Comparison of ENCODE assay signal across 20 cellular contexts in the genomic region with DNA sequence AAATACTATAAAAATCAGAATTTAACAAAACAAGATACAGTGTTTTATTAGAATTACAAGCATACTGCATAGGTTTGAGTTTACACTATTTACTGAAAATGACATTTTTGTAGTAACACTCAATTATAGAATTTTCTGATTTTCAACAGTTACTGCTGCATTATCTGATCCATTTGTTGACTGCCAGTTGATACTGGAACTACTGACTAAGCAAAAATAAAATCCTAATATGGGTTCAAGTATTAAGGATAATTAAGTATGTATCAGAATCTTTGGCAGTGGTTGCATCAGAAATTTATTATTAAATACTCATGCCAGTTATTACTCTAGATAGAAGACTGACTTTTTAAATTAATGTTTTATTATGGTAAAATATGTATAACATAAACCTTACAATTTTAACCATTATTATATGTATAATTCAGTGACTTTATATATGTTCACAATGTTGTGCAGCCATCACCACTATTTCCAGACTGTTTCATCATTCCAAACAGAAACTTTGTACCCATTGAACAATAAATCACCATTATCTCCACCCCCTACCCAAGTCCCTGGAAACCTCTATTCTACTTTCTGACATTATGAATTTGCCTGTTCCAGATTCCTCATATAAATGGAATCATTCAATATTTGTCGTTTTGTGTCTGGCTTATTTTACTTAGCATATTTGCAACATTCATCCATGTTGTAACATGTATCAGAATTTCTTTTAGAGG. TPM values are rescaled to one million over a fixed set of nuclear protein-coding genes. Genes with fewer than 3 reads are reported as not detected.
DNase-seq lines count a peak whose midpoint lies in the region; ATAC-seq, FAIRE-seq and TF ChIP-seq lines count a peak whose summit lies in the region.
"Had no signal": no experiment of that assay in that cellular context is flagged by ENCODE, and none has a peak within 500 bp of the region (broad histone marks: within the 10 kb centered on the region; RNA-seq: fewer than 3 reads in every experiment).

No MANE protein-coding gene starts in this region.

- H4K91ac ChIP-seq in IMR-90 (ENCODE audit: insufficient read depth, low read depth, low read length): no peak overlapping the region

- no peak overlapping the region for H3K4me3 Mint-ChIP-seq in CD4-positive, alpha-beta T cell
- H3K4me3 Mint-ChIP-seq: GM23338 had no signal

- H3K4me3 ChIP-seq in IMR-90 (ENCODE audit: insufficient read depth, low read depth, low read length): no peak overlapping the region
- H3K4me3 ChIP-seq in K562: no peak overlapping the region
- H3K4me3 ChIP-seq in HepG2 (replicated peaks in 1 of 3; ENCODE audit: insufficient read depth in 1 of 3, low read depth in 2 of 3, low read length in 3 of 3): no peak overlapping the region
- H3K4me3 ChIP-seq: GM23338 had no signal

- H4K5ac ChIP-seq in IMR-90 (ENCODE audit: low read depth, low read length): no peak overlapping the region

- no peaks in the 10 kb centered on the region for H3K36me3 ChIP-seq in IMR-90 (ENCODE audit: control insufficient read depth, insufficient read depth, low read length)
- peaks cover 76% of the 10 kb centered on the region for H3K36me3 ChIP-seq in K562 (ENCODE audit: control insufficient read depth, insufficient read depth, low read length)
- H3K36me3 ChIP-seq in HepG2 (replicated peaks in 1 of 2; ENCODE audit: control insufficient read depth in 1 of 2, insufficient read depth in 2 of 2, low read length in 2 of 2): no peaks in the 10 kb centered on the region
- H3K36me3 ChIP-seq: BE2C had no signal

- H3K27ac Mint-ChIP-seq in CD4-positive, alpha-beta T cell: peak overlapping the region; percentile 22
- H3K27ac Mint-ChIP-seq: GM23338 had no signal

- no peak overlapping the region for H3K56ac ChIP-seq in IMR-90 (ENCODE audit: extremely low read depth, insufficient read depth, low read length)

- TF ChIP-seq CTCF in CD4-positive, alpha-beta T cell (IDR thresholded peaks at IDR 0.05): no peak
- TF ChIP-seq CTCF in IMR-90 (conservative IDR thresholded peaks at IDR 0.05; ENCODE audit: low read depth, low read length) (no peak), K562 (IDR thresholded peaks at IDR 0.05 in 2 of 3, conservative IDR thresholded peaks at IDR 0.05 in 1 of 3; ENCODE audit: insufficient read depth in 2 of 3, low read depth in 1 of 3, low read length in 3 of 3) (no peak), HepG2 (CRISPR knock-in tag; IDR thresholded peaks at IDR 0.05) (no peak)

- no peak overlapping the region for H2BK5ac ChIP-seq in IMR-90 (ENCODE audit: low read depth, low read length, poor library complexity, severe bottlenecking)

- no peak overlapping the region for H3K4me2 ChIP-seq in IMR-90 (ENCODE audit: low read depth, low read length)
- no peak overlapping the region for H3K4me2 ChIP-seq in K562 (ENCODE audit: insufficient read depth, low read length)
- H3K4me2 ChIP-seq in HepG2 (ENCODE audit: low read depth, low read length): peak overlapping the region; percentile 26; the same call in 1 of the 2 replicates
- H3K4me2 ChIP-seq: GM23338 had no signal

- H2BK20ac ChIP-seq in IMR-90 (ENCODE audit: low read depth, low read length): no peak overlapping the region

- peak; percentile 36; the same call in 1 of the 2 replicates for TF ChIP-seq EP300 in K562 (IDR thresholded peaks at IDR 0.05; ENCODE audit: low read length)
- TF ChIP-seq EP300 in HepG2 (IDR thresholded peaks at IDR 0.05; ENCODE audit: low read depth in 2 of 2, low read length in 2 of 2): peak in 1 of 2 experiments; percentile 49; a peak in 2 of 4 replicates
- no peak for TF ChIP-seq EP300 in HepG2 (CRISPR knock-in tag; IDR thresholded peaks at IDR 0.05; ENCODE audit: borderline replicate concordance)

- no peaks in the 10 kb centered on the region for H3K79me1 ChIP-seq in IMR-90 (ENCODE audit: low read depth in 1 of 2, low read length in 2 of 2)

- no peaks in the 10 kb centered on the region for H3K9me3 Mint-ChIP-seq in CD4-positive, alpha-beta T cell
- H3K9me3 Mint-ChIP-seq: GM23338 had no signal

- BruUV-seq in IMR-90 (replicated peaks; lab: Mats Ljungman, UMichigan): no TSS peak
- no TSS peak for BruUV-seq in K562 (replicated peaks; lab: Mats Ljungman, UMichigan)
- no TSS peak for BruUV-seq in HepG2 (replicated peaks; lab: Mats Ljungman, UMichigan)

- H4K20me1 ChIP-seq in IMR-90 (ENCODE audit: insufficient read depth, low read length) (no peaks in the 10 kb centered on the region), K562 (replicated peaks; ENCODE audit: control insufficient read depth, insufficient read depth, low read length) (no peaks in the 10 kb centered on the region), HepG2 (ENCODE audit: insufficient read depth, low read length) (no peaks in the 10 kb centered on the region)

- peaks cover 6% of the 10 kb centered on the region; the same call in 1 of the 3 replicates for H3K79me2 ChIP-seq in K562 (ENCODE audit: control insufficient read depth, insufficient read depth, low read length)
- no peaks in the 10 kb centered on the region for H3K79me2 ChIP-seq in HepG2 (ENCODE audit: insufficient read depth, low read length)

- H3K14ac ChIP-seq in IMR-90 (replicated peaks; ENCODE audit: low read depth, low read length): no peak overlapping the region

- H3K18ac ChIP-seq in IMR-90 (ENCODE audit: low read depth, low read length): no peak overlapping the region

- H2BK120ac ChIP-seq in IMR-90 (ENCODE audit: low read depth, low read length): no peak overlapping the region

- no peak overlapping the region for H3K27ac ChIP-seq in CD4-positive, alpha-beta T cell (ENCODE audit: low read depth, low read length)
- H3K27ac ChIP-seq in IMR-90 (ENCODE audit: insufficient read depth, low read length) (no peak overlapping the region), K562 (ENCODE audit: extremely low read depth, low read depth, low read length) (no peak overlapping the region), HepG2 (ENCODE audit: extremely low read length, insufficient read depth, low read length) (no peak overlapping the region)

- POLR2A ChIA-PET in CD4-positive, alpha-beta T cell (lab: Charles Lee): no interaction called here
- POLR2A ChIA-PET in IMR-90 (lab: Charles Lee; ENCODE audit: unreplicated experiment) (no interaction called here), K562 (lab: Yijun Ruan, JAX) (interaction anchor here (0.5 kb wide), 1 partner anchor 10 kb away, joined by 3 read pairs; no protein-coding TSS in a partner anchor), HepG2 (lab: Yijun Ruan, JAX) (no interaction called here)

- CTCF ChIA-PET in CD4-positive, alpha-beta T cell (lab: Charles Lee): no interaction called here
- CTCF ChIA-PET in IMR-90 (lab: Yijun Ruan, JAX) (no interaction called here), K562 (lab: Yijun Ruan, JAX; ENCODE audit: low intra/inter-chr PET ratio) (interaction anchor here (0.7 kb wide), 1 partner anchor 326 kb away, joined by 3 read pairs; no protein-coding TSS in a partner anchor), HepG2 (lab: Yijun Ruan, JAX; ENCODE audit: low intra/inter-chr PET ratio, low total read pairs) (no interaction called here)

- H3K4ac ChIP-seq in IMR-90 (ENCODE audit: low read depth, low read length): no peak overlapping the region

- H2AK5ac ChIP-seq in IMR-90 (ENCODE audit: low read depth, low read length): no peak overlapping the region

- dilution Hi-C loops in IMR-90 (cut with HindIII; ENCODE audit: low sequenced_read_pairs, unreplicated experiment): no loop called here

- H4K8ac ChIP-seq in IMR-90 (ENCODE audit: low read depth in 2 of 2, low read length in 2 of 2): no peak overlapping the region

- no peak overlapping the region for H2AFZ ChIP-seq in IMR-90 (replicated peaks; ENCODE audit: low read length, poor library complexity)
- H2AFZ ChIP-seq in K562 (ENCODE audit: low read depth, low read length): no peak overlapping the region
- H2AFZ ChIP-seq in HepG2 (ENCODE audit: low read length): no peak overlapping the region
- H2AFZ ChIP-seq: GM23338 had no signal

- no peaks in the 10 kb centered on the region for H3K27me3 ChIP-seq in CD4-positive, alpha-beta T cell (ENCODE audit: control insufficient read depth, insufficient read depth, low read length)
- H3K27me3 ChIP-seq in IMR-90 (ENCODE audit: control insufficient read depth, insufficient read depth, low read length): no peaks in the 10 kb centered on the region
- no peaks in the 10 kb centered on the region for H3K27me3 ChIP-seq in K562 (ENCODE audit: control insufficient read depth in 2 of 2, insufficient read depth in 2 of 2, low read length in 2 of 2)
- H3K27me3 ChIP-seq in HepG2 (ENCODE audit: control insufficient read depth in 1 of 2, insufficient read depth in 2 of 2, low read length in 2 of 2): no peaks in the 10 kb centered on the region
- H3K27me3 ChIP-seq: BE2C had no signal

- TF ChIP-seq RAD21 in IMR-90 (IDR thresholded peaks at IDR 0.05; ENCODE audit: low read length): no peak
- no peak for TF ChIP-seq RAD21 in K562 (CRISPR knock-in tag; conservative IDR thresholded peaks at IDR 0.05 in 1 of 2, IDR thresholded peaks at IDR 0.05 in 1 of 2)
- no peak for TF ChIP-seq RAD21 in HepG2 (CRISPR knock-in tag; IDR thresholded peaks at IDR 0.05)

- no peak for DNase-seq in CD4-positive, alpha-beta T cell
- DNase-seq in IMR-90: no peak
- DNase-seq in K562 (ENCODE audit: extremely low read depth in 1 of 4, low spot score in 3 of 4): no peak
- DNase-seq in HepG2 (ENCODE audit: low spot score): peak; percentile 63
- DNase-seq in NCI-H524 treated with DMSO at 0.1 percent for 48 hours (lab: John Stamatoyannopoulos, UW): no peak
- no peak for DNase-seq in stimulated activated naive CD4-positive, alpha-beta T cell treated with Interleukin-2 at 50 U/mL for 16 hours (lab: John Stamatoyannopoulos, UW)
- DNase-seq: ACHN; BE2C; C1 segment of cervical spinal cord; CD4-positive, alpha-beta memory T cell; DMS153; DMS79; HCEC 1CT; Karpas-422; KBM-7 had no signal

- H3K23ac ChIP-seq in IMR-90 (ENCODE audit: low read depth, low read length): no peak overlapping the region

- no peaks in the 10 kb centered on the region for H3K27me3 Mint-ChIP-seq in CD4-positive, alpha-beta T cell
- H3K27me3 Mint-ChIP-seq: CD4-positive, alpha-beta memory T cell had no signal

- H2AK9ac ChIP-seq in IMR-90 (replicated peaks; ENCODE audit: low read depth, low read length, poor library complexity): no peak overlapping the region

- H3K36me3 Mint-ChIP-seq in CD4-positive, alpha-beta T cell (ENCODE audit: low read depth): peaks cover 91% of the 10 kb centered on the region

- TF ChIP-seq POLR2A in IMR-90 (IDR thresholded peaks at IDR 0.05; ENCODE audit: low read depth, low read length): no peak
- TF ChIP-seq POLR2A in K562 (conservative IDR thresholded peaks at IDR 0.05): no peak
- TF ChIP-seq POLR2A in HepG2 (IDR thresholded peaks at IDR 0.05; ENCODE audit: insufficient read depth in 1 of 2, low read depth in 2 of 2, low read length in 2 of 2): no peak

- H3K4me1 ChIP-seq in IMR-90 (ENCODE audit: control insufficient read depth, insufficient read depth, low read length): no peaks in the 10 kb centered on the region
- no peaks in the 10 kb centered on the region for H3K4me1 ChIP-seq in K562 (replicated peaks in 1 of 2; ENCODE audit: control insufficient read depth in 2 of 2, insufficient read depth in 2 of 2, low read length in 2 of 2)
- H3K4me1 ChIP-seq in HepG2 (ENCODE audit: insufficient read depth, low read length): peaks cover 44% of the 10 kb centered on the region
- H3K4me1 ChIP-seq: BE2C had no signal

- in situ Hi-C loops in IMR-90 (cut with MboI; ENCODE audit: low sequenced_read_pairs): no loop called here
- in situ Hi-C loops in K562 (cut with MboI): loop anchor here (25.0 kb wide), 1 partner anchor 383 kb away; no protein-coding TSS in a partner anchor
- in situ Hi-C loops in HepG2 (cut with HindIII; ENCODE audit: extremely low pct_ligation_motif_present, low pct_unique_long_range_greater_than_20kb): no loop called here

- FAIRE-seq in K562 (lab: Jason Lieb, UNC) (no peak), HepG2 (lab: Jason Lieb, UNC) (no peak)
- FAIRE-seq: GM12891, H54 had no signal

- no peaks in the 10 kb centered on the region for H3K9me3 ChIP-seq in CD4-positive, alpha-beta T cell (ENCODE audit: control insufficient read depth, low read length)
- H3K9me3 ChIP-seq in IMR-90 (ENCODE audit: control insufficient read depth, insufficient read depth, low read length) (no peaks in the 10 kb centered on the region), K562 (replicated peaks; ENCODE audit: control insufficient read depth, insufficient read depth, low read depth, low read length) (no peaks in the 10 kb centered on the region), HepG2 (ENCODE audit: low read length) (no peaks in the 10 kb centered on the region)
- H3K9me3 ChIP-seq: BE2C had no signal

- intact Hi-C loops in CD4-positive, alpha-beta T cell (cut with DNase I, micrococcal nuclease): loop anchor here in 1 of 2 experiments (5.0 kb wide), 1 partner anchor 257 kb away; no protein-coding TSS in a partner anchor
- intact Hi-C loops in IMR-90 (cut with micrococcal nuclease) (loop anchor here (10.0 kb wide), 1 partner anchor 105 kb away; no protein-coding TSS in a partner anchor), K562 (cut with micrococcal nuclease) (no loop called here), HepG2 (cut with micrococcal nuclease; ENCODE audit: unreplicated experiment) (loop anchor here (5.0 kb wide), 2 partner anchors 38 to 103 kb away; no protein-coding TSS in a partner anchor)

- H3K9me1 ChIP-seq in IMR-90 (ENCODE audit: insufficient read depth, low read length) (peaks cover 6% of the 10 kb centered on the region), K562 (ENCODE audit: control insufficient read depth, insufficient read depth, low read length) (no peaks in the 10 kb centered on the region)

- ATAC-seq in CD4-positive, alpha-beta T cell (ENCODE audit: poor library complexity): no peak
- ATAC-seq in IMR-90 (ENCODE audit: low read depth): no peak
- ATAC-seq in K562: peak; percentile 65
- ATAC-seq in HepG2: peak; percentile 87
- ATAC-seq in HG03378 (IDR thresholded peaks at IDR 0.05; ENCODE audit: unreplicated experiment): no peak
- ATAC-seq in GM19035 (IDR thresholded peaks at IDR 0.05; ENCODE audit: unreplicated experiment): no peak
- ATAC-seq: GM23338 had no signal

- H3K4me1 Mint-ChIP-seq in CD4-positive, alpha-beta T cell (ENCODE audit: low read depth): peaks cover 43% of the 10 kb centered on the region

- no peak overlapping the region for H2BK15ac ChIP-seq in IMR-90 (ENCODE audit: low read depth, low read length)

- no CpG with 5 or more reads among the region's 1 CpG for WGBS in IMR-90 (ENCODE audit: extremely low coverage in 2 of 2, insufficient read length in 1 of 2), 2 experiments
- WGBS in K562 (ENCODE audit: insufficient coverage, low coverage, missing lambda C conversion rate): 94% methylated on average over 1 of the region's 1 CpG
- 63% methylated on average over 1 of the region's 1 CpG for WGBS in HepG2 (ENCODE audit: low lambda C conversion rate)

- no peak overlapping the region for H3K9ac ChIP-seq in IMR-90 (ENCODE audit: low read depth, low read length)
- no peak overlapping the region for H3K9ac ChIP-seq in K562 (ENCODE audit: insufficient read depth in 1 of 2, low read depth in 2 of 2, low read length in 2 of 2)
- no peak overlapping the region for H3K9ac ChIP-seq in HepG2 (ENCODE audit: insufficient read depth, low read depth, low read length)

RNA-seq across cellular contexts. Expression of gene GPR88, which starts 58.2 kb away (rescaled TPM):
- total RNA-seq in CD4-positive, alpha-beta T cell: not detected
- total RNA-seq in IMR-90 (2012; rRNA removed) (not detected in 2 replicates), K562 (2014; rRNA removed) (not detected in 2 replicates), K562 (2014; rRNA removed; fragmentation: Illumina TruSeq; extraction: Trizol) (not detected in 2 replicates), K562 (2015; rRNA removed; fragmentation: Illumina TruSeq; extraction: Trizol) (not detected in 2 replicates), K562 (2021) (not detected in 2 replicates), HepG2 (2016; rRNA removed; fragmentation: Illumina TruSeq; extraction: Trizol) (not detected in 2 replicates)
- polyA plus RNA-seq in IMR-90 (2012; rRNA removed) (0.03 TPM in 2 replicates), K562 (2011; rRNA removed) (not detected in 2 replicates), K562 (2014; fragmentation: Illumina TruSeq; extraction: Trizol) (not detected in 2 replicates), K562 (2014; fragmentation: Nextera tagmentation; extraction: Ambion mirVana) (not detected), K562 (2014; rRNA removed) (not detected in 2 replicates), HepG2 (2011; rRNA removed) (not detected in 2 replicates)
- 0.01 and 0.05 TPM in 2 replicates for polyA plus RNA-seq in IMR-90 (2012; cell fraction: cytosol; rRNA removed)
- 0.02 TPM in 1 of 2 replicates, not detected in the other for polyA plus RNA-seq in IMR-90 (2012; cell fraction: nucleus; rRNA removed; ENCODE audit: low replicate concordance)
- not detected in 2 replicates for total RNA-seq in K562 (2011; cell fraction: chromatin; rRNA removed; ENCODE audit: low replicate concordance)
- total RNA-seq in K562 (2011; cell fraction: nucleolus; rRNA removed): not detected in 2 replicates
- total RNA-seq in K562 (2011; cell fraction: nucleoplasm; rRNA removed): not detected in 2 replicates
- not detected in 2 replicates for polyA plus RNA-seq in K562 (2011; cell fraction: cytosol; rRNA removed)
- not detected in 2 replicates for polyA plus RNA-seq in K562 (2011; cell fraction: nucleus; rRNA removed)
- not detected in 2 replicates for polyA plus RNA-seq in K562 (2012)
- polyA minus RNA-seq in K562 (2011; rRNA and poly(A)+ RNA removed): not detected in 2 replicates
- not detected in 2 replicates for polyA minus RNA-seq in K562 (2011; cell fraction: cytosol; rRNA and poly(A)+ RNA removed)
- not detected in 2 replicates for polyA minus RNA-seq in K562 (2011; cell fraction: nucleus; rRNA and poly(A)+ RNA removed)
- not detected in 2 replicates for total RNA-seq in HepG2 (2016; cell fraction: cytosol; rRNA removed; fragmentation: Illumina TruSeq; extraction: Trizol; ENCODE audit: low read depth)
- total RNA-seq in HepG2 (2016; cell fraction: insoluble cytoplasmic fraction; rRNA removed; fragmentation: Illumina TruSeq; extraction: Trizol): not detected in 2 replicates
- total RNA-seq in HepG2 (2016; cell fraction: membrane; rRNA removed; fragmentation: Illumina TruSeq; extraction: Trizol): not detected in 2 replicates
- not detected in 2 replicates for total RNA-seq in HepG2 (2016; cell fraction: nucleus; rRNA removed; fragmentation: Illumina TruSeq; extraction: Trizol)
- polyA plus RNA-seq in HepG2 (2011; cell fraction: cytosol; rRNA removed): not detected in 2 replicates
- not detected in 2 replicates for polyA plus RNA-seq in HepG2 (2011; cell fraction: nucleus; rRNA removed)
- not detected in 2 replicates for polyA plus RNA-seq in HepG2 (2012)
- not detected in 2 replicates for polyA plus RNA-seq in HepG2 (2016; cell fraction: cytosol; fragmentation: Illumina TruSeq; extraction: Trizol; ENCODE audit: low read depth)
- polyA plus RNA-seq in HepG2 (2016; cell fraction: insoluble cytoplasmic fraction; fragmentation: Illumina TruSeq; extraction: Trizol; ENCODE audit: low read depth): not detected in 2 replicates
- not detected in 2 replicates for polyA plus RNA-seq in HepG2 (2016; cell fraction: membrane; fragmentation: Illumina TruSeq; extraction: Trizol; ENCODE audit: low read depth)
- not detected in 2 replicates for polyA plus RNA-seq in HepG2 (2016; cell fraction: nucleus; fragmentation: Illumina TruSeq; extraction: Trizol; ENCODE audit: insufficient read depth, low read depth)
- polyA minus RNA-seq in HepG2 (2011; rRNA and poly(A)+ RNA removed; ENCODE audit: low replicate concordance): not detected in 2 replicates
- not detected in 2 replicates for polyA minus RNA-seq in HepG2 (2011; cell fraction: cytosol; rRNA and poly(A)+ RNA removed)
- not detected in 2 replicates for polyA minus RNA-seq in HepG2 (2011; cell fraction: nucleus; rRNA and poly(A)+ RNA removed)
- polyA plus RNA-seq: CD4-positive, alpha-beta memory T cell; GM23338 had no signal

Comparison
In these comparisons a context has a peak if more than half of its experiments do, and no peak if none do; other contexts are left out.
1. ATAC-seq: peak in K562 (single experiment) and HepG2 (single experiment); none in CD4-positive, alpha-beta T cell (single experiment), IMR-90 (single experiment), HG03378 (single experiment) and GM19035 (single experiment).